Comparison of ENCODE assay signal across 2 cellular contexts in genomic region chr10:93493162-93493561, GRCh38.
TF ChIP-seq lines count a peak whose summit lies in the region.

No MANE protein-coding gene starts in this region.

TF ChIP-seq in HepG2, 621 proteins besides CTCF, POLR2A, EP300 and RAD21:
- TF ChIP-seq ZNF546 (CRISPR knock-in tag; conservative IDR thresholded peaks at IDR 0.05) (no peak), HNF4A (CRISPR knock-in tag; IDR thresholded peaks at IDR 0.05) (peak; percentile 16; the same call in 1 of the 2 replicates)

TF ChIP-seq in H1, 55 proteins besides CTCF, POLR2A, EP300 and RAD21:
- TF ChIP-seq CREB1 (IDR thresholded peaks at IDR 0.05) = no peak
- TF ChIP-seq SRF (IDR thresholded peaks at IDR 0.05; ENCODE audit: low read depth, low read length) = no peak
- TF ChIP-seq, protein P1, sequence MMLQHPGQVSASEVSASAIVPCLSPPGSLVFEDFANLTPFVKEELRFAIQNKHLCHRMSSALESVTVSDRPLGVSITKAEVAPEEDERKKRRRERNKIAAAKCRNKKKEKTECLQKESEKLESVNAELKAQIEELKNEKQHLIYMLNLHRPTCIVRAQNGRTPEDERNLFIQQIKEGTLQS (IDR thresholded peaks at IDR 0.05; ENCODE audit: insufficient read depth, low read depth, low read length) = no peak
- TF ChIP-seq TBP (IDR thresholded peaks at IDR 0.05; ENCODE audit: low read depth, low read length) = no peak
- no peak for TF ChIP-seq RXRA (IDR thresholded peaks at IDR 0.05; ENCODE audit: insufficient read depth, low read depth, low read length)
- TF ChIP-seq MAX (IDR thresholded peaks at IDR 0.05) = no peak
- TF ChIP-seq SIX5 (IDR thresholded peaks at IDR 0.05; ENCODE audit: low read depth, low read length) = no peak
- TF ChIP-seq, protein P2, sequence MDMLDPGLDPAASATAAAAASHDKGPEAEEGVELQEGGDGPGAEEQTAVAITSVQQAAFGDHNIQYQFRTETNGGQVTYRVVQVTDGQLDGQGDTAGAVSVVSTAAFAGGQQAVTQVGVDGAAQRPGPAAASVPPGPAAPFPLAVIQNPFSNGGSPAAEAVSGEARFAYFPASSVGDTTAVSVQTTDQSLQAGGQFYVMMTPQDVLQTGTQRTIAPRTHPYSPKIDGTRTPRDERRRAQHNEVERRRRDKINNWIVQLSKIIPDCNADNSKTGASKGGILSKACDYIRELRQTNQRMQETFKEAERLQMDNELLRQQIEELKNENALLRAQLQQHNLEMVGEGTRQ (IDR thresholded peaks at IDR 0.05; ENCODE audit: low read length) = no peak
- TF ChIP-seq POU5F1 (IDR thresholded peaks at IDR 0.05; ENCODE audit: low read depth, low read length) = no peak
- TF ChIP-seq, protein P3, sequence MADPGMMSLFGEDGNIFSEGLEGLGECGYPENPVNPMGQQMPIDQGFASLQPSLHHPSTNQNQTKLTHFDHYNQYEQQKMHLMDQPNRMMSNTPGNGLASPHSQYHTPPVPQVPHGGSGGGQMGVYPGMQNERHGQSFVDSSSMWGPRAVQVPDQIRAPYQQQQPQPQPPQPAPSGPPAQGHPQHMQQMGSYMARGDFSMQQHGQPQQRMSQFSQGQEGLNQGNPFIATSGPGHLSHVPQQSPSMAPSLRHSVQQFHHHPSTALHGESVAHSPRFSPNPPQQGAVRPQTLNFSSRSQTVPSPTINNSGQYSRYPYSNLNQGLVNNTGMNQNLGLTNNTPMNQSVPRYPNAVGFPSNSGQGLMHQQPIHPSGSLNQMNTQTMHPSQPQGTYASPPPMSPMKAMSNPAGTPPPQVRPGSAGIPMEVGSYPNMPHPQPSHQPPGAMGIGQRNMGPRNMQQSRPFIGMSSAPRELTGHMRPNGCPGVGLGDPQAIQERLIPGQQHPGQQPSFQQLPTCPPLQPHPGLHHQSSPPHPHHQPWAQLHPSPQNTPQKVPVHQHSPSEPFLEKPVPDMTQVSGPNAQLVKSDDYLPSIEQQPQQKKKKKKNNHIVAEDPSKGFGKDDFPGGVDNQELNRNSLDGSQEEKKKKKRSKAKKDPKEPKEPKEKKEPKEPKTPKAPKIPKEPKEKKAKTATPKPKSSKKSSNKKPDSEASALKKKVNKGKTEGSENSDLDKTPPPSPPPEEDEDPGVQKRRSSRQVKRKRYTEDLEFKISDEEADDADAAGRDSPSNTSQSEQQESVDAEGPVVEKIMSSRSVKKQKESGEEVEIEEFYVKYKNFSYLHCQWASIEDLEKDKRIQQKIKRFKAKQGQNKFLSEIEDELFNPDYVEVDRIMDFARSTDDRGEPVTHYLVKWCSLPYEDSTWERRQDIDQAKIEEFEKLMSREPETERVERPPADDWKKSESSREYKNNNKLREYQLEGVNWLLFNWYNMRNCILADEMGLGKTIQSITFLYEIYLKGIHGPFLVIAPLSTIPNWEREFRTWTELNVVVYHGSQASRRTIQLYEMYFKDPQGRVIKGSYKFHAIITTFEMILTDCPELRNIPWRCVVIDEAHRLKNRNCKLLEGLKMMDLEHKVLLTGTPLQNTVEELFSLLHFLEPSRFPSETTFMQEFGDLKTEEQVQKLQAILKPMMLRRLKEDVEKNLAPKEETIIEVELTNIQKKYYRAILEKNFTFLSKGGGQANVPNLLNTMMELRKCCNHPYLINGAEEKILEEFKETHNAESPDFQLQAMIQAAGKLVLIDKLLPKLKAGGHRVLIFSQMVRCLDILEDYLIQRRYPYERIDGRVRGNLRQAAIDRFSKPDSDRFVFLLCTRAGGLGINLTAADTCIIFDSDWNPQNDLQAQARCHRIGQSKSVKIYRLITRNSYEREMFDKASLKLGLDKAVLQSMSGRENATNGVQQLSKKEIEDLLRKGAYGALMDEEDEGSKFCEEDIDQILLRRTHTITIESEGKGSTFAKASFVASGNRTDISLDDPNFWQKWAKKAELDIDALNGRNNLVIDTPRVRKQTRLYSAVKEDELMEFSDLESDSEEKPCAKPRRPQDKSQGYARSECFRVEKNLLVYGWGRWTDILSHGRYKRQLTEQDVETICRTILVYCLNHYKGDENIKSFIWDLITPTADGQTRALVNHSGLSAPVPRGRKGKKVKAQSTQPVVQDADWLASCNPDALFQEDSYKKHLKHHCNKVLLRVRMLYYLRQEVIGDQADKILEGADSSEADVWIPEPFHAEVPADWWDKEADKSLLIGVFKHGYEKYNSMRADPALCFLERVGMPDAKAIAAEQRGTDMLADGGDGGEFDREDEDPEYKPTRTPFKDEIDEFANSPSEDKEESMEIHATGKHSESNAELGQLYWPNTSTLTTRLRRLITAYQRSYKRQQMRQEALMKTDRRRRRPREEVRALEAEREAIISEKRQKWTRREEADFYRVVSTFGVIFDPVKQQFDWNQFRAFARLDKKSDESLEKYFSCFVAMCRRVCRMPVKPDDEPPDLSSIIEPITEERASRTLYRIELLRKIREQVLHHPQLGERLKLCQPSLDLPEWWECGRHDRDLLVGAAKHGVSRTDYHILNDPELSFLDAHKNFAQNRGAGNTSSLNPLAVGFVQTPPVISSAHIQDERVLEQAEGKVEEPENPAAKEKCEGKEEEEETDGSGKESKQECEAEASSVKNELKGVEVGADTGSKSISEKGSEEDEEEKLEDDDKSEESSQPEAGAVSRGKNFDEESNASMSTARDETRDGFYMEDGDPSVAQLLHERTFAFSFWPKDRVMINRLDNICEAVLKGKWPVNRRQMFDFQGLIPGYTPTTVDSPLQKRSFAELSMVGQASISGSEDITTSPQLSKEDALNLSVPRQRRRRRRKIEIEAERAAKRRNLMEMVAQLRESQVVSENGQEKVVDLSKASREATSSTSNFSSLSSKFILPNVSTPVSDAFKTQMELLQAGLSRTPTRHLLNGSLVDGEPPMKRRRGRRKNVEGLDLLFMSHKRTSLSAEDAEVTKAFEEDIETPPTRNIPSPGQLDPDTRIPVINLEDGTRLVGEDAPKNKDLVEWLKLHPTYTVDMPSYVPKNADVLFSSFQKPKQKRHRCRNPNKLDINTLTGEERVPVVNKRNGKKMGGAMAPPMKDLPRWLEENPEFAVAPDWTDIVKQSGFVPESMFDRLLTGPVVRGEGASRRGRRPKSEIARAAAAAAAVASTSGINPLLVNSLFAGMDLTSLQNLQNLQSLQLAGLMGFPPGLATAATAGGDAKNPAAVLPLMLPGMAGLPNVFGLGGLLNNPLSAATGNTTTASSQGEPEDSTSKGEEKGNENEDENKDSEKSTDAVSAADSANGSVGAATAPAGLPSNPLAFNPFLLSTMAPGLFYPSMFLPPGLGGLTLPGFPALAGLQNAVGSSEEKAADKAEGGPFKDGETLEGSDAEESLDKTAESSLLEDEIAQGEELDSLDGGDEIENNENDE (IDR thresholded peaks at IDR 0.05; ENCODE audit: insufficient replicate concordance, low read length) = no peak
- TF ChIP-seq BCL11A (IDR thresholded peaks at IDR 0.05; ENCODE audit: low read depth in 2 of 2, low read length in 2 of 2) = no peak
- no peak for TF ChIP-seq EZH2 (IDR thresholded peaks at IDR 0.05; ENCODE audit: low read depth, low read length, severe bottlenecking)
- no peak for TF ChIP-seq RNF2 (IDR thresholded peaks at IDR 0.05; ENCODE audit: borderline replicate concordance, low read depth, low read length, missing control alignments, poor library complexity, severe bottlenecking)
